In the genomic region with DNA sequence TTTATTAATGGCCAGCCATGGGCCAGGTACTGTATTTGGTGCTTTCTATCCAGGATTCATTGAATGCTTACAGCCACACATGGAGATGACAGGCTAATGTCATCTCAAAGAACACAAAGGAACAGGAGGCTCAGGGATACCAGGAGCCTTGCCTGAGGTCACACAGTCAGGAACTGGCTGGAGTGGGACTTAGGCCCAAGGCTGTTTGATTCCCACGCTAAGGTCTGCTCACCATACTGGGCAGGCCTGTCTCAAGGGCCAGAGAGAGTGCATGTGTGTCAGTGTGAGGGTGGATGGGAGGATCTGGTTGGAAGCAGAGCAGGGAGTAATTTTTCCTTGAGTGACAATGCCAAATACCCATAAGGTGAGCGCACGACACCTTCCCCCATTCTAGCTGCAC, we compare ENCODE assay signal across 24 cellular contexts. TPM values are rescaled to one million over a fixed set of nuclear protein-coding genes. Genes with fewer than 3 reads are reported as not detected.
"Had no signal": no experiment of that assay in that cellular context is flagged by ENCODE, and none has a peak within 500 bp of the region (broad histone marks: within the 10 kb centered on the region; RNA-seq: fewer than 3 reads in every experiment).

No MANE protein-coding gene starts in this region.

- H3K27ac ChIP-seq: SJCRH30 had no signal

- H3K9me3 ChIP-seq: SJCRH30 had no signal

- DNase-seq: activated CD4-positive, alpha-beta T cell treated with anti-CD3 and anti-CD28 coated beads for 4 hours; activated CD8-positive, alpha-beta memory T cell treated with anti-CD3 and anti-CD28 coated beads, Interleukin-2, amount 50 U/mL, for 4 hours; activated CD8-positive, alpha-beta T cell treated with anti-CD3 and anti-CD28 coated beads for 36 hours; activated gamma-delta T cell treated with Interleukin-2 at 50 U/mL for 16 hours; activated naive CD4-positive, alpha-beta T cell treated with anti-CD3 and anti-CD28 coated beads, Interleukin-2, amount 10 ng/mL, durations not matched to agents 7 days and 5 days; activated naive CD8-positive, alpha-beta T cell treated with anti-CD3 and anti-CD28 coated beads for 36 hours; activated T-cell treated with anti-CD3 and anti-CD28 coated beads, Interleukin-2, amount 50 U/mL, for 72 hours; IMR-90; KBM-7; NCI-H1092 treated with DMSO at 0.1 percent for 48 hours; NCI-H1417 treated with DMSO at 0.1 percent for 48 hours; NCI-H1694; NCI-H2029; NCI-H2107; NCI-H2171 treated with DMSO at 0.1 percent for 48 hours; NCI-H345; NCI-H510A; NCI-H526 treated with DMSO at 0.1 percent for 48 hours; NCI-H82; Right ventricle myocardium superior; SJCRH30 had no signal

- H3K4me3 ChIP-seq: SJCRH30 had no signal

- ATAC-seq: activated CD4-positive, CD25-positive, alpha-beta regulatory T cell treated with anti-CD3 and anti-CD28 coated beads, Interleukin-2, amount 50 U/mL, for 24 hours; activated CD8-positive, alpha-beta T cell treated with anti-CD3 and anti-CD28 coated beads for 36 hours; activated T-cell treated with anti-CD3 and anti-CD28 coated beads, Interleukin-2, amount 50 U/mL, for 72 hours had no signal

- H3K27me3 ChIP-seq: SJCRH30 had no signal

- H3K36me3 ChIP-seq: SJCRH30 had no signal

RNA-seq across cellular contexts. Expression of a gene that starts 37.6 kb away (rescaled TPM):
- total RNA-seq: activated T-helper 2 cell treated with anti-CD3 and anti-CD28 coated beads, Interferon-gamma antibody, Interleukin-2, Interleukin-4, amounts not matched to agents 10 μg/mL and 5 μg/mL and 100 μg/mL, durations not matched to agents 14 hours and 24 hours and 36 hours; OCI-LY7 had no signal
